Comparison of ENCODE assay signal across 8 cellular contexts in genomic region chr14:75258079-75258802, GRCh38. TPM values are rescaled to one million over a fixed set of nuclear protein-coding genes. Genes with fewer than 3 reads are reported as not detected.
DNase-seq lines count a peak whose midpoint lies in the region; ATAC-seq, FAIRE-seq and TF ChIP-seq lines count a peak whose summit lies in the region.

No MANE protein-coding gene starts in this region.

- H3K9me3 Mint-ChIP-seq in activated CD8-positive, alpha-beta T cell treated with anti-CD3 and anti-CD28 coated beads, Interleukin-2, amount 10 ng/mL, durations not matched to agents 7 days and 5 days (ENCODE audit: insufficient read depth), result no peaks in the 10 kb centered on the region

- DNase-seq in A549 (ENCODE audit: low read depth in 1 of 2, low spot score in 1 of 2) (no peak), iPS DF 6.9 (ENCODE audit: low read depth, low spot score) (no peak), spleen (no peak), ecto neural progenitor cell (ENCODE audit: low spot score) (no peak), DMS153 treated with DMSO at 0.1 percent for 48 hours (lab: John Stamatoyannopoulos, UW; ENCODE audit: unreplicated experiment) (no peak)
- no peak for DNase-seq in activated CD8-positive, alpha-beta T cell treated with anti-CD3 and anti-CD28 coated beads, Interleukin-2, amount 10 ng/mL, durations not matched to agents 7 days and 5 days
- no peak for DNase-seq in stimulated activated naive CD4-positive, alpha-beta T cell (lab: John Stamatoyannopoulos, UW)

- no peak; a peak in 1 of 6 replicates for ATAC-seq in A549
- ATAC-seq in GM21786 (IDR thresholded peaks at IDR 0.05; ENCODE audit: unreplicated experiment), result peak; percentile 12
- no peak for ATAC-seq in activated CD8-positive, alpha-beta T cell treated with anti-CD3 and anti-CD28 coated beads, Interleukin-2, amount 10 ng/mL, durations not matched to agents 7 days and 5 days

- H3K4me1 Mint-ChIP-seq in activated CD8-positive, alpha-beta T cell treated with anti-CD3 and anti-CD28 coated beads, Interleukin-2, amount 10 ng/mL, durations not matched to agents 7 days and 5 days (ENCODE audit: low read depth), result peaks cover 20% of the 10 kb centered on the region

- POLR2A ChIA-PET in A549 (lab: Yijun Ruan, JAX), result interaction anchor here (1.2 to 2.1 kb wide), 10 partner anchors 9 to 75 kb away, joined by 3 to 16 read pairs (median 8); partner anchors contain the start of gene FOS
- POLR2A ChIA-PET in activated CD8-positive, alpha-beta T cell treated with anti-CD3 and anti-CD28 coated beads, Interleukin-2, amount 10 ng/mL, durations not matched to agents 7 days and 5 days (lab: Charles Lee), result interaction anchor here (0.8 to 2.3 kb wide), 6 partner anchors 8 to 84 kb away, joined by 3 to 15 read pairs (median 6); no protein-coding TSS in a partner anchor

- H3K9me3 ChIP-seq in A549 (no peaks in the 10 kb centered on the region), iPS DF 6.9 (ENCODE audit: control insufficient read depth, insufficient read depth, low read length) (no peaks in the 10 kb centered on the region), spleen (no peaks in the 10 kb centered on the region)

- H3K27me3 ChIP-seq in iPS DF 6.9 (ENCODE audit: control insufficient read depth, insufficient read depth, low read length) (no peaks in the 10 kb centered on the region), spleen (replicated peaks in 1 of 7) (no peaks in the 10 kb centered on the region)

- H3K4me1 ChIP-seq in A549, result peaks cover 27% of the 10 kb centered on the region
- H3K4me1 ChIP-seq in iPS DF 6.9 (ENCODE audit: control insufficient read depth, insufficient read depth, low read length), result no peaks in the 10 kb centered on the region
- peaks cover 15 to 38% (median 24%) of the 10 kb centered on the region in 6 donors for H3K4me1 ChIP-seq in spleen

- H3K27ac ChIP-seq in A549 (peak overlapping the region; percentile 83 to 88), iPS DF 6.9 (ENCODE audit: low read length) (no peak overlapping the region), spleen (peak overlapping the region; percentile 77 to 97 (median 90))

- TF ChIP-seq RAD21 in A549 (conservative IDR thresholded peaks at IDR 0.05 in 1 of 2, IDR thresholded peaks at IDR 0.05 in 1 of 2), result no peak

- WGBS in A549 (ENCODE audit: missing lambda C conversion rate), result 41% methylated on average over 10 of the region's 12 CpGs
- WGBS in iPS DF 6.9 (ENCODE audit: insufficient coverage, insufficient read length), result no CpG with 5 or more reads among the region's 12 CpGs
- WGBS in spleen, 5 donors, result 20 to 28% (median 26%) methylated on average over 12 of the region's 12 CpGs

- intact Hi-C loops in spleen (cut with DNase I; ENCODE audit: low total_unique reads), result no loop called here

- no peaks in the 10 kb centered on the region for H3K36me3 ChIP-seq in iPS DF 6.9 (ENCODE audit: control insufficient read depth, insufficient read depth, low read length)
- no peaks in the 10 kb centered on the region for H3K36me3 ChIP-seq in spleen

- no peak for TF ChIP-seq CTCF in A549 (IDR thresholded peaks at IDR 0.05)
- TF ChIP-seq CTCF in spleen (IDR thresholded peaks at IDR 0.05 in 8 of 11, conservative IDR thresholded peaks at IDR 0.05 in 3 of 11), result no peak

- no peak for TF ChIP-seq EP300 in A549 (IDR thresholded peaks at IDR 0.05)

- H3K4me3 ChIP-seq in A549 (peak overlapping the region; percentile 37), iPS DF 6.9 (ENCODE audit: low read length) (peak overlapping the region; percentile 23; the same call in 1 of the 2 replicates), spleen (peak overlapping the region in 6 of 8 donors; percentile 22 to 70 (median 32))

- H3K36me3 Mint-ChIP-seq in activated CD8-positive, alpha-beta T cell treated with anti-CD3 and anti-CD28 coated beads, Interleukin-2, amount 10 ng/mL, durations not matched to agents 7 days and 5 days (ENCODE audit: low read depth), result no peaks in the 10 kb centered on the region

- peak overlapping the region; percentile 78 for H3K4me3 Mint-ChIP-seq in activated CD8-positive, alpha-beta T cell treated with anti-CD3 and anti-CD28 coated beads, Interleukin-2, amount 10 ng/mL, durations not matched to agents 7 days and 5 days

- CTCF ChIA-PET in A549 (lab: Yijun Ruan, JAX), result interaction anchor here (1.0 to 1.9 kb wide), 11 partner anchors 10 to 303 kb away, joined by 3 to 10 read pairs (median 4); no protein-coding TSS in a partner anchor
- CTCF ChIA-PET in activated CD8-positive, alpha-beta T cell treated with anti-CD3 and anti-CD28 coated beads, Interleukin-2, amount 10 ng/mL, durations not matched to agents 7 days and 5 days (lab: Charles Lee), result interaction anchor here (0.7 to 1.9 kb wide), 10 partner anchors 9 to 396 kb away, joined by 3 to 7 read pairs (median 3); partner anchors contain the start of gene NEK9

- peak overlapping the region; percentile 81 for H3K4me2 ChIP-seq in A549

- no peak for FAIRE-seq in A549 (lab: Jason Lieb, UNC)

- TF ChIP-seq POLR2A in A549 (IDR thresholded peaks at IDR 0.05; ENCODE audit: low read length) (no peak), spleen (IDR thresholded peaks at IDR 0.05) (no peak)

- H3K27ac Mint-ChIP-seq in activated CD8-positive, alpha-beta T cell treated with anti-CD3 and anti-CD28 coated beads, Interleukin-2, amount 10 ng/mL, durations not matched to agents 7 days and 5 days, result peak overlapping the region; percentile 91

- H3K27me3 Mint-ChIP-seq in activated CD8-positive, alpha-beta T cell treated with anti-CD3 and anti-CD28 coated beads, Interleukin-2, amount 10 ng/mL, durations not matched to agents 7 days and 5 days (ENCODE audit: low read depth), result peaks cover 29% of the 10 kb centered on the region

TF ChIP-seq in A549, 52 proteins besides CTCF, POLR2A, EP300 and RAD21:
- TF ChIP-seq, protein P1, sequence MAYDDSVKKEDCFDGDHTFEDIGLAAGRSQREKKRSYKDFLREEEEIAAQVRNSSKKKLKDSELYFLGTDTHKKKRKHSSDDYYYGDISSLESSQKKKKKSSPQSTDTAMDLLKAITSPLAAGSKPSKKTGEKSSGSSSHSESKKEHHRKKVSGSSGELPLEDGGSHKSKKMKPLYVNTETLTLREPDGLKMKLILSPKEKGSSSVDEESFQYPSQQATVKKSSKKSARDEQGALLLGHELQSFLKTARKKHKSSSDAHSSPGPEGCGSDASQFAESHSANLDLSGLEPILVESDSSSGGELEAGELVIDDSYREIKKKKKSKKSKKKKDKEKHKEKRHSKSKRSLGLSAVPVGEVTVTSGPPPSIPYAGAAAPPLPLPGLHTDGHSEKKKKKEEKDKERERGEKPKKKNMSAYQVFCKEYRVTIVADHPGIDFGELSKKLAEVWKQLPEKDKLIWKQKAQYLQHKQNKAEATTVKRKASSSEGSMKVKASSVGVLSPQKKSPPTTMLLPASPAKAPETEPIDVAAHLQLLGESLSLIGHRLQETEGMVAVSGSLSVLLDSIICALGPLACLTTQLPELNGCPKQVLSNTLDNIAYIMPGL (CRISPR knock-in tag; IDR thresholded peaks at IDR 0.05; ENCODE audit: borderline replicate concordance), result 0 out of 2 replicates have a peak, but pooled peaks have one; percentile 17
- TF ChIP-seq MAZ (IDR thresholded peaks at IDR 0.05; ENCODE audit: borderline replicate concordance, low read depth, low read length) (no peak), ESRRA (IDR thresholded peaks at IDR 0.05; ENCODE audit: borderline replicate concordance, low read length) (no peak), CEBPB (IDR thresholded peaks at IDR 0.05) (no peak)
- TF ChIP-seq, protein P2, sequence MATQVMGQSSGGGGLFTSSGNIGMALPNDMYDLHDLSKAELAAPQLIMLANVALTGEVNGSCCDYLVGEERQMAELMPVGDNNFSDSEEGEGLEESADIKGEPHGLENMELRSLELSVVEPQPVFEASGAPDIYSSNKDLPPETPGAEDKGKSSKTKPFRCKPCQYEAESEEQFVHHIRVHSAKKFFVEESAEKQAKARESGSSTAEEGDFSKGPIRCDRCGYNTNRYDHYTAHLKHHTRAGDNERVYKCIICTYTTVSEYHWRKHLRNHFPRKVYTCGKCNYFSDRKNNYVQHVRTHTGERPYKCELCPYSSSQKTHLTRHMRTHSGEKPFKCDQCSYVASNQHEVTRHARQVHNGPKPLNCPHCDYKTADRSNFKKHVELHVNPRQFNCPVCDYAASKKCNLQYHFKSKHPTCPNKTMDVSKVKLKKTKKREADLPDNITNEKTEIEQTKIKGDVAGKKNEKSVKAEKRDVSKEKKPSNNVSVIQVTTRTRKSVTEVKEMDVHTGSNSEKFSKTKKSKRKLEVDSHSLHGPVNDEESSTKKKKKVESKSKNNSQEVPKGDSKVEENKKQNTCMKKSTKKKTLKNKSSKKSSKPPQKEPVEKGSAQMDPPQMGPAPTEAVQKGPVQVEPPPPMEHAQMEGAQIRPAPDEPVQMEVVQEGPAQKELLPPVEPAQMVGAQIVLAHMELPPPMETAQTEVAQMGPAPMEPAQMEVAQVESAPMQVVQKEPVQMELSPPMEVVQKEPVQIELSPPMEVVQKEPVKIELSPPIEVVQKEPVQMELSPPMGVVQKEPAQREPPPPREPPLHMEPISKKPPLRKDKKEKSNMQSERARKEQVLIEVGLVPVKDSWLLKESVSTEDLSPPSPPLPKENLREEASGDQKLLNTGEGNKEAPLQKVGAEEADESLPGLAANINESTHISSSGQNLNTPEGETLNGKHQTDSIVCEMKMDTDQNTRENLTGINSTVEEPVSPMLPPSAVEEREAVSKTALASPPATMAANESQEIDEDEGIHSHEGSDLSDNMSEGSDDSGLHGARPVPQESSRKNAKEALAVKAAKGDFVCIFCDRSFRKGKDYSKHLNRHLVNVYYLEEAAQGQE (IDR thresholded peaks at IDR 0.05), result 0 out of 2 replicates have a peak, but pooled peaks have one; percentile 9

RNA-seq across cellular contexts. Expression of gene FOS, which starts 20.4 kb away (rescaled TPM):
- polyA plus RNA-seq in A549 (2011; rRNA removed) (197 and 256 TPM in 2 replicates), A549 (2017; fragmentation: RNase III; extraction: RNeasy Plus Mini Kit Qiagen cat#74134 plus additional on column Dnase treatment) (2.0 to 4.2 TPM (median 2.7 TPM) in 3 replicates), spleen (10 to 100 TPM; 18.8 to 32.9 (median 20.2) TPM)
- 224 and 245 TPM in 2 replicates for polyA plus RNA-seq in A549 (2012; cell fraction: cytosol; rRNA removed)
- 701 and 1,020 TPM in 2 replicates for polyA plus RNA-seq in A549 (2012; cell fraction: nucleus; rRNA removed)
- 237 and 281 TPM in 2 replicates for polyA minus RNA-seq in A549 (2011; rRNA and poly(A)+ RNA removed)
- 100 to 1,000 TPM; 201 to 219 TPM for total RNA-seq in activated CD8-positive, alpha-beta T cell treated with anti-CD3 and anti-CD28 coated beads, Interleukin-2, amount 10 ng/mL, durations not matched to agents 7 days and 5 days
- total RNA-seq in spleen, result 100 to 1,000 TPM in 5 of 7 donors, 10 to 100 TPM in 2; 46.0 to 414 (median 192) TPM
